In genomic region chr4:77001907-77002306, GRCh38 we compare ENCODE assay signal across 10 cellular contexts. TPM values are rescaled to one million over a fixed set of nuclear protein-coding genes. Genes with fewer than 3 reads are reported as not detected.
DNase-seq lines count a peak whose midpoint lies in the region; ATAC-seq and TF ChIP-seq lines count a peak whose summit lies in the region.
"Had no signal": no experiment of that assay in that cellular context is flagged by ENCODE, and none has a peak within 500 bp of the region (broad histone marks: within the 10 kb centered on the region; RNA-seq: fewer than 3 reads in every experiment).

No MANE protein-coding gene starts in this region.

- POLR2A ChIA-PET in CD4-positive, alpha-beta T cell (lab: Charles Lee): no interaction called here

- H3K27ac ChIP-seq in BLaER1 treated with 17β-estradiol and CSF1 and Interleukin-3, amounts not matched to agents 10 nM and 100 nM: peak overlapping the region in 5 of 11 experiments; percentile 3 to 69 (median 45); a peak in 9 of 22 replicates
- H3K27ac ChIP-seq in CD4-positive, alpha-beta T cell (ENCODE audit: low read depth, low read length): no peak overlapping the region

- H3K9me3 ChIP-seq in BLaER1 treated with 17β-estradiol and CSF1 and Interleukin-3, amounts not matched to agents 10 nM and 100 nM (replicated peaks in 1 of 11): no peaks in the 10 kb centered on the region
- H3K9me3 ChIP-seq in CD4-positive, alpha-beta T cell (ENCODE audit: control insufficient read depth, low read length): no peaks in the 10 kb centered on the region

- no peak for TF ChIP-seq CTCF in chondrocyte (IDR thresholded peaks at IDR 0.05)
- TF ChIP-seq CTCF in CD4-positive, alpha-beta T cell (IDR thresholded peaks at IDR 0.05): no peak

- H3K9ac ChIP-seq in BLaER1 treated with 17β-estradiol and CSF1 and Interleukin-3, amounts not matched to agents 10 nM and 100 nM: peak overlapping the region in 4 of 11 experiments; percentile 0 to 56 (median 23); a peak in 6 of 22 replicates

- DNase-seq in Kasumi-1 (lab: John Stamatoyannopoulos, UW): peak; percentile 47 to 53
- DNase-seq in chondrocyte (ENCODE audit: low spot score): no peak
- DNase-seq in kidney glomerular epithelial cell (lab: John Stamatoyannopoulos, UW): peak; percentile 42
- DNase-seq in NCI-H345 (lab: John Stamatoyannopoulos, UW): no peak
- DNase-seq in CD4-positive, alpha-beta T cell: no peak
- no peak for DNase-seq in COLO668 (lab: John Stamatoyannopoulos, UW; ENCODE audit: unreplicated experiment)
- no peak for DNase-seq in SIG-M5 treated with dmso at 0.1 percent for 504 hours (lab: John Stamatoyannopoulos, UW; ENCODE audit: unreplicated experiment)
- DNase-seq: naive B cell had no signal

- no peaks in the 10 kb centered on the region for H3K27me3 Mint-ChIP-seq in chondrocyte (ENCODE audit: low read depth)
- H3K27me3 Mint-ChIP-seq in CD4-positive, alpha-beta T cell: no peaks in the 10 kb centered on the region
- H3K27me3 Mint-ChIP-seq: naive B cell had no signal

- peak overlapping the region; percentile 3 for H3K4me3 Mint-ChIP-seq in chondrocyte (ENCODE audit: unreplicated experiment)
- no peak overlapping the region for H3K4me3 Mint-ChIP-seq in CD4-positive, alpha-beta T cell
- H3K4me3 Mint-ChIP-seq: CD14-positive monocyte, naive B cell had no signal

- H3K4me3 ChIP-seq in BLaER1 treated with 17β-estradiol and CSF1 and Interleukin-3, amounts not matched to agents 10 nM and 100 nM: no peak overlapping the region

- no peak for ATAC-seq in CD4-positive, alpha-beta T cell (ENCODE audit: poor library complexity)

- peaks cover 57% of the 10 kb centered on the region for H3K36me3 Mint-ChIP-seq in chondrocyte (ENCODE audit: low read depth)
- H3K36me3 Mint-ChIP-seq in CD4-positive, alpha-beta T cell (ENCODE audit: low read depth): peaks cover 27% of the 10 kb centered on the region

- H3K27ac Mint-ChIP-seq in chondrocyte (ENCODE audit: unreplicated experiment): peak overlapping the region; percentile 93
- no peak overlapping the region for H3K27ac Mint-ChIP-seq in CD4-positive, alpha-beta T cell
- H3K27ac Mint-ChIP-seq: naive B cell had no signal

- H3K9me3 Mint-ChIP-seq in chondrocyte (ENCODE audit: low read depth): peaks cover 5% of the 10 kb centered on the region
- H3K9me3 Mint-ChIP-seq in CD4-positive, alpha-beta T cell: no peaks in the 10 kb centered on the region
- H3K9me3 Mint-ChIP-seq: naive B cell had no signal

- peak overlapping the region in 6 of 11 experiments; percentile 1 to 84 (median 60); a peak in 10 of 22 replicates for H3K4me2 ChIP-seq in BLaER1 treated with 17β-estradiol and CSF1 and Interleukin-3, amounts not matched to agents 10 nM and 100 nM

- intact Hi-C loops in CD4-positive, alpha-beta T cell (cut with DNase I, micrococcal nuclease): no loop called here

- H3K4me1 ChIP-seq in BLaER1 treated with 17β-estradiol and CSF1 and Interleukin-3, amounts not matched to agents 10 nM and 100 nM: peaks cover 2 to 62% (median 26%) of the 10 kb centered on the region in 10 experiments; a peak in 19 of 20 replicates

- no peaks in the 10 kb centered on the region for H3K27me3 ChIP-seq in BLaER1 treated with 17β-estradiol and CSF1 and Interleukin-3, amounts not matched to agents 10 nM and 100 nM
- no peaks in the 10 kb centered on the region for H3K27me3 ChIP-seq in CD4-positive, alpha-beta T cell (ENCODE audit: control insufficient read depth, insufficient read depth, low read length)

- CTCF ChIA-PET in CD4-positive, alpha-beta T cell (lab: Charles Lee): no interaction called here

- peaks cover 94% of the 10 kb centered on the region for H3K4me1 Mint-ChIP-seq in chondrocyte (ENCODE audit: low read depth)
- H3K4me1 Mint-ChIP-seq in CD4-positive, alpha-beta T cell (ENCODE audit: low read depth): peaks cover 56% of the 10 kb centered on the region
- H3K4me1 Mint-ChIP-seq: naive B cell had no signal

- H3K36me3 ChIP-seq in BLaER1 treated with 17β-estradiol and CSF1 and Interleukin-3, amounts not matched to agents 10 nM and 100 nM: peaks cover 57 to 100% (median 96%) of the 10 kb centered on the region in 11 experiments

- peaks cover 0 to 5% (median 0%) of the 10 kb centered on the region in 11 experiments; a peak in 1 of 22 replicates for H4K20me1 ChIP-seq in BLaER1 treated with 17β-estradiol and CSF1 and Interleukin-3, amounts not matched to agents 10 nM and 100 nM

RNA-seq across cellular contexts. Expression of gene SEPTIN11, which starts 52.4 kb away (rescaled TPM):
- 643 to 720 TPM (median 718 TPM) in 3 replicates for total RNA-seq in chondrocyte
- total RNA-seq in CD4-positive, alpha-beta T cell: 1 to 10 TPM; 8.1 to 9.4 TPM

Comparison
In these comparisons a context has a peak if more than half of its experiments do, and no peak if none do; other contexts are left out.
1. DNase-seq: peak in Kasumi-1 (2 of 2) and kidney glomerular epithelial cell (single experiment); none in chondrocyte (single experiment), NCI-H345 (single experiment), CD4-positive, alpha-beta T cell (0 of 10), COLO668 (single experiment) and SIG-M5 treated with dmso at 0.1 percent for 504 hours (single experiment).
2. RNA of gene SEPTIN11, which starts 52.4 kb away (total RNA-seq): 643 to 720 TPM in chondrocyte; 8.1 to 9.4 TPM in CD4-positive, alpha-beta T cell; every median in the first group is over 10 times any median in the second.